In the genomic region with DNA sequence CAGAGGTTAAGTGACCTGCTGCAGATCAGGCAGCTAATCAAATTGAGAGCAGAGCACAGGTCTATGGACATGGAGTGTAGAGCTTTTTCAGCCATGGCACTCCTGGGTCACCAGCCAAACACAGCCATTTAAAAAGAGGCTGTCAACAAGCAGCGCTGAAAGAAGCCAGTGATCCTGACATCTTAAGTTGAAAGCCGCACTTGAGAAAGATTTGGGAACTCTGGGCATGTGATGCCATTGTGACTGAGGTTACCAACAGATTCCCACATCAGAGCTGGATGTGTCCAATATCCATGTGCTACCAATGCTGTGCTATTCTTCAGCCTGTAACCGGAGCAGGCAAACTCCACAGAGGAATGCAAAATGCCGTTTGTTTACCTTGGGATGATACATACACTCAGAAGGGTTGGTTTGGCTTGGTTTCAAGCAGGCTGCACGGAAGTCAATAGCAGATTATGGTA, we compare ENCODE assay signal across 1 cellular context.
TF ChIP-seq lines count a peak whose summit lies in the region.

No MANE protein-coding gene starts in this region.

TF ChIP-seq in HepG2, 621 proteins besides CTCF, POLR2A, EP300 and RAD21 (continued from another document and continues in another):
- TF ChIP-seq, protein P1, sequence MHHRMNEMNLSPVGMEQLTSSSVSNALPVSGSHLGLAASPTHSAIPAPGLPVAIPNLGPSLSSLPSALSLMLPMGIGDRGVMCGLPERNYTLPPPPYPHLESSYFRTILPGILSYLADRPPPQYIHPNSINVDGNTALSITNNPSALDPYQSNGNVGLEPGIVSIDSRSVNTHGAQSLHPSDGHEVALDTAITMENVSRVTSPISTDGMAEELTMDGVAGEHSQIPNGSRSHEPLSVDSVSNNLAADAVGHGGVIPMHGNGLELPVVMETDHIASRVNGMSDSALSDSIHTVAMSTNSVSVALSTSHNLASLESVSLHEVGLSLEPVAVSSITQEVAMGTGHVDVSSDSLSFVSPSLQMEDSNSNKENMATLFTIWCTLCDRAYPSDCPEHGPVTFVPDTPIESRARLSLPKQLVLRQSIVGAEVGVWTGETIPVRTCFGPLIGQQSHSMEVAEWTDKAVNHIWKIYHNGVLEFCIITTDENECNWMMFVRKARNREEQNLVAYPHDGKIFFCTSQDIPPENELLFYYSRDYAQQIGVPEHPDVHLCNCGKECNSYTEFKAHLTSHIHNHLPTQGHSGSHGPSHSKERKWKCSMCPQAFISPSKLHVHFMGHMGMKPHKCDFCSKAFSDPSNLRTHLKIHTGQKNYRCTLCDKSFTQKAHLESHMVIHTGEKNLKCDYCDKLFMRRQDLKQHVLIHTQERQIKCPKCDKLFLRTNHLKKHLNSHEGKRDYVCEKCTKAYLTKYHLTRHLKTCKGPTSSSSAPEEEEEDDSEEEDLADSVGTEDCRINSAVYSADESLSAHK (CRISPR knock-in tag; IDR thresholded peaks at IDR 0.05; ENCODE audit: borderline replicate concordance) = no peak
- no peak for TF ChIP-seq TOPORS (CRISPR knock-in tag; IDR thresholded peaks at IDR 0.05)
- 0 out of 2 replicates have a peak, but pooled peaks have one; percentile 48 for TF ChIP-seq JUND (CRISPR knock-in tag; IDR thresholded peaks at IDR 0.05)
- TF ChIP-seq ZBTB42 (CRISPR knock-in tag; IDR thresholded peaks at IDR 0.05) = no peak
- peak; percentile 78 for TF ChIP-seq FOXA3 (CRISPR knock-in tag; IDR thresholded peaks at IDR 0.05)
- no peak for TF ChIP-seq ZNF235 (CRISPR knock-in tag; IDR thresholded peaks at IDR 0.05; ENCODE audit: borderline replicate concordance)
- TF ChIP-seq, protein P2, sequence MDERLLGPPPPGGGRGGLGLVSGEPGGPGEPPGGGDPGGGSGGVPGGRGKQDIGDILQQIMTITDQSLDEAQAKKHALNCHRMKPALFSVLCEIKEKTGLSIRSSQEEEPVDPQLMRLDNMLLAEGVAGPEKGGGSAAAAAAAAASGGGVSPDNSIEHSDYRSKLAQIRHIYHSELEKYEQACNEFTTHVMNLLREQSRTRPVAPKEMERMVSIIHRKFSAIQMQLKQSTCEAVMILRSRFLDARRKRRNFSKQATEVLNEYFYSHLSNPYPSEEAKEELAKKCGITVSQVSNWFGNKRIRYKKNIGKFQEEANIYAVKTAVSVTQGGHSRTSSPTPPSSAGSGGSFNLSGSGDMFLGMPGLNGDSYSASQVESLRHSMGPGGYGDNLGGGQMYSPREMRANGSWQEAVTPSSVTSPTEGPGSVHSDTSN (CRISPR knock-in tag; IDR thresholded peaks at IDR 0.05) = no peak
- TF ChIP-seq, protein P3, sequence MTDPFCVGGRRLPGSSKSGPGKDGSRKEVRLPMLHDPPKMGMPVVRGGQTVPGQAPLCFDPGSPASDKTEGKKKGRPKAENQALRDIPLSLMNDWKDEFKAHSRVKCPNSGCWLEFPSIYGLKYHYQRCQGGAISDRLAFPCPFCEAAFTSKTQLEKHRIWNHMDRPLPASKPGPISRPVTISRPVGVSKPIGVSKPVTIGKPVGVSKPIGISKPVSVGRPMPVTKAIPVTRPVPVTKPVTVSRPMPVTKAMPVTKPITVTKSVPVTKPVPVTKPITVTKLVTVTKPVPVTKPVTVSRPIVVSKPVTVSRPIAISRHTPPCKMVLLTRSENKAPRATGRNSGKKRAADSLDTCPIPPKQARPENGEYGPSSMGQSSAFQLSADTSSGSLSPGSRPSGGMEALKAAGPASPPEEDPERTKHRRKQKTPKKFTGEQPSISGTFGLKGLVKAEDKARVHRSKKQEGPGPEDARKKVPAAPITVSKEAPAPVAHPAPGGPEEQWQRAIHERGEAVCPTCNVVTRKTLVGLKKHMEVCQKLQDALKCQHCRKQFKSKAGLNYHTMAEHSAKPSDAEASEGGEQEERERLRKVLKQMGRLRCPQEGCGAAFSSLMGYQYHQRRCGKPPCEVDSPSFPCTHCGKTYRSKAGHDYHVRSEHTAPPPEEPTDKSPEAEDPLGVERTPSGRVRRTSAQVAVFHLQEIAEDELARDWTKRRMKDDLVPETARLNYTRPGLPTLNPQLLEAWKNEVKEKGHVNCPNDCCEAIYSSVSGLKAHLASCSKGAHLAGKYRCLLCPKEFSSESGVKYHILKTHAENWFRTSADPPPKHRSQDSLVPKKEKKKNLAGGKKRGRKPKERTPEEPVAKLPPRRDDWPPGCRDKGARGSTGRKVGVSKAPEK (CRISPR knock-in tag; IDR thresholded peaks at IDR 0.05; ENCODE audit: borderline replicate concordance) = no peak
- TF ChIP-seq GZF1 (CRISPR knock-in tag; IDR thresholded peaks at IDR 0.05) = no peak
- peak; percentile 54; the same call in 1 of the 2 replicates for TF ChIP-seq SIX4 (CRISPR knock-in tag; IDR thresholded peaks at IDR 0.05)
- TF ChIP-seq HNRNPK (IDR thresholded peaks at IDR 0.05; ENCODE audit: low read depth, low read length, poor library complexity, severe bottlenecking) = no peak
- peak; percentile 64 for TF ChIP-seq SALL1 (CRISPR knock-in tag; IDR thresholded peaks at IDR 0.05)
- no peak for TF ChIP-seq JARID2 (CRISPR knock-in tag; IDR thresholded peaks at IDR 0.05; ENCODE audit: insufficient replicate concordance)
- TF ChIP-seq CBX5 (CRISPR knock-in tag; IDR thresholded peaks at IDR 0.05; ENCODE audit: borderline replicate concordance) = no peak
- TF ChIP-seq, protein P4, sequence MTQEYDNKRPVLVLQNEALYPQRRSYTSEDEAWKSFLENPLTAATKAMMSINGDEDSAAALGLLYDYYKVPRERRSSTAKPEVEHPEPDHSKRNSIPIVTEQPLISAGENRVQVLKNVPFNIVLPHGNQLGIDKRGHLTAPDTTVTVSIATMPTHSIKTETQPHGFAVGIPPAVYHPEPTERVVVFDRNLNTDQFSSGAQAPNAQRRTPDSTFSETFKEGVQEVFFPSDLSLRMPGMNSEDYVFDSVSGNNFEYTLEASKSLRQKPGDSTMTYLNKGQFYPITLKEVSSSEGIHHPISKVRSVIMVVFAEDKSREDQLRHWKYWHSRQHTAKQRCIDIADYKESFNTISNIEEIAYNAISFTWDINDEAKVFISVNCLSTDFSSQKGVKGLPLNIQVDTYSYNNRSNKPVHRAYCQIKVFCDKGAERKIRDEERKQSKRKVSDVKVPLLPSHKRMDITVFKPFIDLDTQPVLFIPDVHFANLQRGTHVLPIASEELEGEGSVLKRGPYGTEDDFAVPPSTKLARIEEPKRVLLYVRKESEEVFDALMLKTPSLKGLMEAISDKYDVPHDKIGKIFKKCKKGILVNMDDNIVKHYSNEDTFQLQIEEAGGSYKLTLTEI (CRISPR knock-in tag; conservative IDR thresholded peaks at IDR 0.05) = no peak
- TF ChIP-seq, protein P5, sequence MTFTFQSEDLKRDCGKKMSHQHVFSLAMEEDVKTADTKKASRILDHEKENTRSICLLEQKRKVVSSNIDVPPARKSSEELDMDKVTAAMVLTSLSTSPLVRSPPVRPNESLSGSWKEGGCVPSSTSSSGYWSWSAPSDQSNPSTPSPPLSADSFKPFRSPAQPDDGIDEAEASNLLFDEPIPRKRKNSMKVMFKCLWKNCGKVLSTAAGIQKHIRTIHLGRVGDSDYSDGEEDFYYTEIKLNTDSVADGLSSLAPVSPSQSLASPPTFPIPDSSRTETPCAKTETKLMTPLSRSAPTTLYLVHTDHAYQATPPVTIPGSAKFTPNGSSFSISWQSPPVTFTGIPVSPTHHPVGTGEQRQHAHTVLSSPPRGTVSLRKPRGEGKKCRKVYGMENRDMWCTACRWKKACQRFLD (CRISPR knock-in tag; IDR thresholded peaks at IDR 0.05; ENCODE audit: borderline replicate concordance) = no peak
- TF ChIP-seq ZNF251 (CRISPR knock-in tag; IDR thresholded peaks at IDR 0.05) = no peak
- TF ChIP-seq SIN3A (IDR thresholded peaks at IDR 0.05; ENCODE audit: borderline replicate concordance, low read depth, low read length) = no peak
- TF ChIP-seq, protein P6, sequence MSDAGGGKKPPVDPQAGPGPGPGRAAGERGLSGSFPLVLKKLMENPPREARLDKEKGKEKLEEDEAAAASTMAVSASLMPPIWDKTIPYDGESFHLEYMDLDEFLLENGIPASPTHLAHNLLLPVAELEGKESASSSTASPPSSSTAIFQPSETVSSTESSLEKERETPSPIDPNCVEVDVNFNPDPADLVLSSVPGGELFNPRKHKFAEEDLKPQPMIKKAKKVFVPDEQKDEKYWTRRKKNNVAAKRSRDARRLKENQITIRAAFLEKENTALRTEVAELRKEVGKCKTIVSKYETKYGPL (CRISPR knock-in tag; IDR thresholded peaks at IDR 0.05) = no peak
- TF ChIP-seq SNAPC2 (CRISPR knock-in tag; IDR thresholded peaks at IDR 0.05) = no peak
- TF ChIP-seq, protein P7, sequence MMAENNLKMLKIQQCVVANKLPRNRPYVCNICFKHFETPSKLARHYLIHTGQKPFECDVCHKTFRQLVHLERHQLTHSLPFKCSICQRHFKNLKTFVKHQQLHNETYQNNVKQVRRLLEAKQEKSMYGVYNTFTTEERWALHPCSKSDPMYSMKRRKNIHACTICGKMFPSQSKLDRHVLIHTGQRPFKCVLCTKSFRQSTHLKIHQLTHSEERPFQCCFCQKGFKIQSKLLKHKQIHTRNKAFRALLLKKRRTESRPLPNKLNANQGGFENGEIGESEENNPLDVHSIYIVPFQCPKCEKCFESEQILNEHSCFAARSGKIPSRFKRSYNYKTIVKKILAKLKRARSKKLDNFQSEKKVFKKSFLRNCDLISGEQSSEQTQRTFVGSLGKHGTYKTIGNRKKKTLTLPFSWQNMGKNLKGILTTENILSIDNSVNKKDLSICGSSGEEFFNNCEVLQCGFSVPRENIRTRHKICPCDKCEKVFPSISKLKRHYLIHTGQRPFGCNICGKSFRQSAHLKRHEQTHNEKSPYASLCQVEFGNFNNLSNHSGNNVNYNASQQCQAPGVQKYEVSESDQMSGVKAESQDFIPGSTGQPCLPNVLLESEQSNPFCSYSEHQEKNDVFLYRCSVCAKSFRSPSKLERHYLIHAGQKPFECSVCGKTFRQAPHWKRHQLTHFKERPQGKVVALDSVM (CRISPR knock-in tag; IDR thresholded peaks at IDR 0.05) = no peak
- TF ChIP-seq, protein P8, sequence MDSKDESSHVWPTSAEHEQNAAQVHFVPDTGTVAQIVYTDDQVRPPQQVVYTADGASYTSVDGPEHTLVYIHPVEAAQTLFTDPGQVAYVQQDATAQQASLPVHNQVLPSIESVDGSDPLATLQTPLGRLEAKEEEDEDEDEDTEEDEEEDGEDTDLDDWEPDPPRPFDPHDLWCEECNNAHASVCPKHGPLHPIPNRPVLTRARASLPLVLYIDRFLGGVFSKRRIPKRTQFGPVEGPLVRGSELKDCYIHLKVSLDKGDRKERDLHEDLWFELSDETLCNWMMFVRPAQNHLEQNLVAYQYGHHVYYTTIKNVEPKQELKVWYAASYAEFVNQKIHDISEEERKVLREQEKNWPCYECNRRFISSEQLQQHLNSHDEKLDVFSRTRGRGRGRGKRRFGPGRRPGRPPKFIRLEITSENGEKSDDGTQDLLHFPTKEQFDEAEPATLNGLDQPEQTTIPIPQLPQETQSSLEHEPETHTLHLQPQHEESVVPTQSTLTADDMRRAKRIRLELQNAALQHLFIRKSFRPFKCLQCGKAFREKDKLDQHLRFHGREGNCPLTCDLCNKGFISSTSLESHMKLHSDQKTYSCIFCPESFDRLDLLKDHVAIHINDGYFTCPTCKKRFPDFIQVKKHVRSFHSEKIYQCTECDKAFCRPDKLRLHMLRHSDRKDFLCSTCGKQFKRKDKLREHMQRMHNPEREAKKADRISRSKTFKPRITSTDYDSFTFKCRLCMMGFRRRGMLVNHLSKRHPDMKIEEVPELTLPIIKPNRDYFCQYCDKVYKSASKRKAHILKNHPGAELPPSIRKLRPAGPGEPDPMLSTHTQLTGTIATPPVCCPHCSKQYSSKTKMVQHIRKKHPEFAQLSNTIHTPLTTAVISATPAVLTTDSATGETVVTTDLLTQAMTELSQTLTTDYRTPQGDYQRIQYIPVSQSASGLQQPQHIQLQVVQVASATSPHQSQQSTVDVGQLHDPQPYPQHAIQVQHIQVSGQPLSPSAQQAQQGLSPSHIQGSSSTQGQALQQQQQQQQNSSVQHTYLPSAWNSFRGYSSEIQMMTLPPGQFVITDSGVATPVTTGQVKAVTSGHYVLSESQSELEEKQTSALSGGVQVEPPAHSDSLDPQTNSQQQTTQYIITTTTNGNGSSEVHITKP (CRISPR knock-in tag; IDR thresholded peaks at IDR 0.05; ENCODE audit: low read depth) = 0 out of 2 replicates have a peak, but pooled peaks have one; percentile 32
- TF ChIP-seq ZNF451 (CRISPR knock-in tag; IDR thresholded peaks at IDR 0.05) = no peak
- no peak for TF ChIP-seq KDM5A (IDR thresholded peaks at IDR 0.05; ENCODE audit: borderline replicate concordance, low read length)
- no peak for TF ChIP-seq MBD4 (IDR thresholded peaks at IDR 0.05; ENCODE audit: borderline replicate concordance, low read length)
- no peak for TF ChIP-seq ZFP62 (CRISPR knock-in tag; IDR thresholded peaks at IDR 0.05)
- no peak for TF ChIP-seq ZNF720 (CRISPR knock-in tag; IDR thresholded peaks at IDR 0.05)
- TF ChIP-seq ZNF792 (CRISPR knock-in tag; IDR thresholded peaks at IDR 0.05) = no peak
- no peak for TF ChIP-seq POLR2AphosphoS5 (IDR thresholded peaks at IDR 0.05; ENCODE audit: low read depth, low read length)
- TF ChIP-seq FOXP1 (IDR thresholded peaks at IDR 0.05) = no peak
- TF ChIP-seq FOXP1 (CRISPR knock-in tag; IDR thresholded peaks at IDR 0.05) = peak; percentile 50
- TF ChIP-seq ELF1 (CRISPR knock-in tag; IDR thresholded peaks at IDR 0.05) = no peak
- TF ChIP-seq LCORL (IDR thresholded peaks at IDR 0.05) = no peak
- TF ChIP-seq LCORL (CRISPR knock-in tag; IDR thresholded peaks at IDR 0.05) = 0 out of 2 replicates have a peak, but pooled peaks have one; percentile 18
- TF ChIP-seq ZNF572 (CRISPR knock-in tag; IDR thresholded peaks at IDR 0.05) = no peak
- TF ChIP-seq, protein P9, sequence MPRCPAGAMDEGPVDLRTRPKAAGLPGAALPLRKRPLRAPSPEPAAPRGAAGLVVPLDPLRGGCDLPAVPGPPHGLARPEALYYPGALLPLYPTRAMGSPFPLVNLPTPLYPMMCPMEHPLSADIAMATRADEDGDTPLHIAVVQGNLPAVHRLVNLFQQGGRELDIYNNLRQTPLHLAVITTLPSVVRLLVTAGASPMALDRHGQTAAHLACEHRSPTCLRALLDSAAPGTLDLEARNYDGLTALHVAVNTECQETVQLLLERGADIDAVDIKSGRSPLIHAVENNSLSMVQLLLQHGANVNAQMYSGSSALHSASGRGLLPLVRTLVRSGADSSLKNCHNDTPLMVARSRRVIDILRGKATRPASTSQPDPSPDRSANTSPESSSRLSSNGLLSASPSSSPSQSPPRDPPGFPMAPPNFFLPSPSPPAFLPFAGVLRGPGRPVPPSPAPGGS (CRISPR knock-in tag; IDR thresholded peaks at IDR 0.05) = no peak
- TF ChIP-seq SRSF1 (optimal IDR thresholded peaks at IDR 0.05; ENCODE audit: low read depth, low read length) = no peak
- TF ChIP-seq ZSCAN20 (CRISPR knock-in tag; IDR thresholded peaks at IDR 0.05; ENCODE audit: borderline replicate concordance) = no peak
- no peak for TF ChIP-seq HMGA1 (CRISPR knock-in tag; conservative IDR thresholded peaks at IDR 0.05)
- TF ChIP-seq, protein P10, sequence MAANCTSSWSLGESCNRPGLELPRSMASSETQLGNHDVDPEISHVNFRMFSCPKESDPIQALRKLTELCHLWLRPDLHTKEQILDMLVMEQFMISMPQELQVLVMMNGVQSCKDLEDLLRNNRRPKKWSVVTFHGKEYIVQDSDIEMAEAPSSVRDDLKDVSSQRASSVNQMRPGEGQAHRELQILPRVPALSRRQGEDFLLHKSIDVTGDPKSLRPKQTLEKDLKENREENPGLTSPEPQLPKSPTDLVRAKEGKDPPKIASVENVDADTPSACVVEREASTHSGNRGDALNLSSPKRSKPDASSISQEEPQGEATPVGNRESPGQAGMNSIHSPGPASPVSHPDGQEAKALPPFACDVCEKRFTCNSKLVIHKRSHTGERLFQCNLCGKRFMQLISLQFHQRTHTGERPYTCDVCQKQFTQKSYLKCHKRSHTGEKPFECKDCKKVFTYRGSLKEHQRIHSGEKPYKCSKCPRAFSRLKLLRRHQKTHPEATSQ (CRISPR knock-in tag; IDR thresholded peaks at IDR 0.05; ENCODE audit: borderline replicate concordance) = no peak
- no peak for TF ChIP-seq ARNT (IDR thresholded peaks at IDR 0.05)
- TF ChIP-seq DPF2 (CRISPR knock-in tag; IDR thresholded peaks at IDR 0.05; ENCODE audit: borderline replicate concordance, low read depth) = no peak
- no peak for TF ChIP-seq ZNF567 (CRISPR knock-in tag; IDR thresholded peaks at IDR 0.05; ENCODE audit: borderline replicate concordance)
- no peak for TF ChIP-seq MED8 (CRISPR knock-in tag; IDR thresholded peaks at IDR 0.05; ENCODE audit: insufficient replicate concordance)
- no peak for TF ChIP-seq MBNL3 (CRISPR knock-in tag; conservative IDR thresholded peaks at IDR 0.05)
